In the genomic region with DNA sequence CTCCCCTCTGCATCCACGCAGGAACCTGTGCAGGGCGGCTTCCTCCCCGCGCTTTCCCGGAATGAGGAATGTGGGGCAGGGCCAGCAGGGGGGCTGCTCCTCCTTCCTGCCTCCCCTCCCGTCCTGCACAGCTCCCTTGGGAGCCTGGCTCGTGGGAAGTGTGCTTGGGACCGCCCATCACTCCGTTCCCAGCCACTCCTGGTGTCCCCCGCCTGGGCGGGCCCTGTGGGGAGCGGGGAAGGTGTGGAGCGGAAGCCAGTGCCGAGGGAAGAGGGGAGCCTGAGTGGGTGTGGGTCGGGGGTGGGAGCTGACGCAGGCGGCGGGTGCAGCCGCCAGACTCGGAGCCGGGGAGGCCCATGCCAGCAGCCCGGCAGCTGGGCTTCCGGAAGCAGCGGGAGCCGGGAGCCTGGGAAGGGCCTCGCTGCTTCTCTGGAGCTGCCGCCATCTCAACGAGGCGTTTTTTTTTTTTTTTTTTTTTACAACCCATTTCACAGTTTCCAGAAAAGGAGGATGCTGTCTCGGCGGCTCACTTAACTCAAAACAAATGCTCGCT, we compare ENCODE assay signal across 8 cellular contexts. TPM values are rescaled to one million over a fixed set of nuclear protein-coding genes. Genes with fewer than 3 reads are reported as not detected.
DNase-seq lines count a peak whose midpoint lies in the region; ATAC-seq and TF ChIP-seq lines count a peak whose summit lies in the region.

No MANE protein-coding gene starts in this region.

- no peaks in the 10 kb centered on the region for H3K27me3 ChIP-seq in transverse colon

- BruUV-seq in Calu3 (replicated peaks; lab: Mats Ljungman, UMichigan) (no TSS peak), OCI-LY7 (replicated peaks; lab: Mats Ljungman, UMichigan) (no TSS peak)

- TF ChIP-seq EP300 in transverse colon (IDR thresholded peaks at IDR 0.05; ENCODE audit: low read depth), result peak; percentile 41

- intact Hi-C loops in Calu3 (cut with micrococcal nuclease; ENCODE audit: unreplicated experiment), result no loop called here
- intact Hi-C loops in transverse colon (cut with DNase I; ENCODE audit: low total_unique reads), result no loop called here
- intact Hi-C loops in OCI-LY7 (cut with micrococcal nuclease; ENCODE audit: unreplicated experiment), result no loop called here

- no peaks in the 10 kb centered on the region for H3K9me3 Mint-ChIP-seq in Calu3 (ENCODE audit: low read depth, unreplicated experiment)
- H3K9me3 Mint-ChIP-seq in stimulated activated naive B cell treated with anti-CD40 and anti-IgM and Interleukin-4, amounts not matched to agents 10 μg/mL and 1 μg/mL and 100 μg/mL, for 72 hours, result no peaks in the 10 kb centered on the region
- no peaks in the 10 kb centered on the region for H3K9me3 Mint-ChIP-seq in stimulated activated naive CD8-positive, alpha-beta T cell treated with anti-CD3 and anti-CD28 coated beads, Interleukin-15, amount 100 ng/mL, for 72 hours

- in situ Hi-C loops in transverse colon (cut with MboI; ENCODE audit: low pct_ligation_motif_present in 1 of 4, low pct_unique_long_range_greater_than_20kb in 1 of 4, low sequenced_read_pairs in 3 of 4), result no loop called here

- no peak for TF ChIP-seq CTCF in Calu3 (IDR thresholded peaks at IDR 0.05; ENCODE audit: unreplicated experiment)
- TF ChIP-seq CTCF in transverse colon (IDR thresholded peaks at IDR 0.05), result no peak
- no peak for TF ChIP-seq CTCF in OCI-LY7 (conservative IDR thresholded peaks at IDR 0.05; ENCODE audit: low read length)

- CTCF ChIA-PET in Calu3 (lab: Charles Lee), result interaction anchor here (1.4 kb wide), 1 partner anchor 21 kb away, joined by 5 read pairs; no protein-coding TSS in a partner anchor
- CTCF ChIA-PET in OCI-LY7 (lab: Charles Lee; ENCODE audit: unreplicated experiment), result no interaction called here

- peak; percentile 28 for TF ChIP-seq POLR2A in transverse colon (IDR thresholded peaks at IDR 0.05)

- H3K9me3 ChIP-seq in transverse colon (no peaks in the 10 kb centered on the region), OCI-LY7 (ENCODE audit: low read length) (no peaks in the 10 kb centered on the region)

- H3K4me3 ChIP-seq in transverse colon (peak overlapping the region in 3 of 4 donors; percentile 9 to 28 (median 21)), OCI-LY7 (ENCODE audit: low read depth, low read length, poor library complexity, severe bottlenecking) (no peak overlapping the region)

- H3K36me3 Mint-ChIP-seq in Calu3 (ENCODE audit: insufficient read depth, unreplicated experiment), result peaks cover 14% of the 10 kb centered on the region
- no peaks in the 10 kb centered on the region for H3K36me3 Mint-ChIP-seq in stimulated activated naive B cell treated with anti-CD40 and anti-IgM and Interleukin-4, amounts not matched to agents 10 μg/mL and 1 μg/mL and 100 μg/mL, for 72 hours

- no peak overlapping the region for H3K27ac Mint-ChIP-seq in Calu3 (ENCODE audit: unreplicated experiment)
- H3K27ac Mint-ChIP-seq in stimulated activated naive B cell treated with anti-CD40 and anti-IgM and Interleukin-4, amounts not matched to agents 10 μg/mL and 1 μg/mL and 100 μg/mL, for 72 hours, result no peak overlapping the region
- H3K27ac Mint-ChIP-seq in stimulated activated naive CD8-positive, alpha-beta T cell treated with anti-CD3 and anti-CD28 coated beads, Interleukin-15, amount 100 ng/mL, for 72 hours, result no peak overlapping the region

- H3K27ac ChIP-seq in caudate nucleus (ENCODE audit: low read depth, low read length) (peak overlapping the region; percentile 60), transverse colon (peak overlapping the region; percentile 69 to 85 (median 82)), OCI-LY7 (ENCODE audit: low read depth, low read length, poor library complexity, severe bottlenecking) (no peak overlapping the region)

- no peak overlapping the region for H3K4me2 ChIP-seq in OCI-LY7 (ENCODE audit: low read length)

- WGBS in transverse colon (ENCODE audit: low coverage in 1 of 2), 2 donors, result 19% methylated on average over 32 of the region's 32 CpGs; no CpG with 5 or more reads in 1 of the 2 donors

- no peaks in the 10 kb centered on the region for H3K4me1 Mint-ChIP-seq in Calu3 (ENCODE audit: low read depth, unreplicated experiment)
- H3K4me1 Mint-ChIP-seq in stimulated activated naive B cell treated with anti-CD40 and anti-IgM and Interleukin-4, amounts not matched to agents 10 μg/mL and 1 μg/mL and 100 μg/mL, for 72 hours, result peaks cover 0 to 5% of the 10 kb centered on the region in 2 donors
- no peaks in the 10 kb centered on the region for H3K4me1 Mint-ChIP-seq in stimulated activated naive CD8-positive, alpha-beta T cell treated with anti-CD3 and anti-CD28 coated beads, Interleukin-15, amount 100 ng/mL, for 72 hours

- no peaks in the 10 kb centered on the region for H3K79me2 ChIP-seq in OCI-LY7 (ENCODE audit: insufficient read depth, low read depth, low read length)

- H3K36me3 ChIP-seq in transverse colon (no peaks in the 10 kb centered on the region), OCI-LY7 (ENCODE audit: insufficient read depth, low read length) (no peaks in the 10 kb centered on the region)

- POLR2A ChIA-PET in OCI-LY7 (lab: Charles Lee), result interaction anchor here (0.7 kb wide), 1 partner anchor 215 kb away, joined by 3 read pairs; no protein-coding TSS in a partner anchor

- H3K9me2 ChIP-seq in OCI-LY7 (ENCODE audit: insufficient read depth, low read length), result no peaks in the 10 kb centered on the region

- H3K27me3 Mint-ChIP-seq in Calu3 (ENCODE audit: unreplicated experiment), result peaks cover 7% of the 10 kb centered on the region
- H3K27me3 Mint-ChIP-seq in stimulated activated naive B cell treated with anti-CD40 and anti-IgM and Interleukin-4, amounts not matched to agents 10 μg/mL and 1 μg/mL and 100 μg/mL, for 72 hours, result peaks cover 0 to 15% of the 10 kb centered on the region in 2 donors
- peaks cover 22% of the 10 kb centered on the region for H3K27me3 Mint-ChIP-seq in stimulated activated naive CD8-positive, alpha-beta T cell treated with anti-CD3 and anti-CD28 coated beads, Interleukin-15, amount 100 ng/mL, for 72 hours

- H3K4me1 ChIP-seq in transverse colon (peaks cover 35 to 64% (median 53%) of the 10 kb centered on the region in 4 donors), OCI-LY7 (ENCODE audit: insufficient read depth, low read length, poor library complexity, severe bottlenecking) (no peaks in the 10 kb centered on the region)

- peak; percentile 68 for DNase-seq in Calu3
- peak; percentile 82 for DNase-seq in NCI-H2227 (lab: John Stamatoyannopoulos, UW; ENCODE audit: unreplicated experiment)
- DNase-seq in caudate nucleus (lab: John Stamatoyannopoulos, UW), result peak in 56 of 61 donors; percentile 12 to 91 (median 68)
- DNase-seq in left lobe of liver (ENCODE audit: low spot score), result no peak
- DNase-seq in transverse colon, result peak; percentile 82
- DNase-seq in OCI-LY7 (ENCODE audit: low spot score), result no peak
- DNase-seq in stimulated activated naive B cell treated with anti-CD40 and anti-IgM and Interleukin-4, amounts not matched to agents 10 μg/mL and 1 μg/mL and 100 μg/mL, for 72 hours, result no peak
- DNase-seq in stimulated activated naive CD8-positive, alpha-beta T cell treated with anti-CD3 and anti-CD28 coated beads, Interleukin-15, amount 100 ng/mL, for 72 hours, result no peak

- ATAC-seq in left lobe of liver, result peak; percentile 41
- ATAC-seq in stimulated activated naive B cell treated with anti-CD40 and anti-IgM and Interleukin-4, amounts not matched to agents 10 μg/mL and 1 μg/mL and 100 μg/mL, for 72 hours (replicated peaks), result no peak
- no peak for ATAC-seq in stimulated activated naive CD8-positive, alpha-beta T cell treated with anti-CD3 and anti-CD28 coated beads, Interleukin-15, amount 100 ng/mL, for 72 hours

- H3K4me3 Mint-ChIP-seq in Calu3 (ENCODE audit: low read depth, unreplicated experiment), result peak overlapping the region; percentile 41
- no peak overlapping the region for H3K4me3 Mint-ChIP-seq in stimulated activated naive B cell treated with anti-CD40 and anti-IgM and Interleukin-4, amounts not matched to agents 10 μg/mL and 1 μg/mL and 100 μg/mL, for 72 hours
- no peak overlapping the region for H3K4me3 Mint-ChIP-seq in stimulated activated naive CD8-positive, alpha-beta T cell treated with anti-CD3 and anti-CD28 coated beads, Interleukin-15, amount 100 ng/mL, for 72 hours

- H2AFZ ChIP-seq in OCI-LY7 (ENCODE audit: low read length), result no peak overlapping the region

- no peaks in the 10 kb centered on the region for H4K20me1 ChIP-seq in OCI-LY7 (ENCODE audit: insufficient read depth, low read length)

RNA-seq across cellular contexts. Expression of a gene that starts 24.2 kb away (rescaled TPM):
- total RNA-seq in Calu3 (2022) (0.17 and 0.27 TPM in 2 replicates), left lobe of liver (8.0 TPM), transverse colon (100 to 1,000 TPM in 1 of 4 donors, 10 to 100 TPM in 2, 1 to 10 TPM in 1; 8.7 to 133 (median 12.4) TPM), OCI-LY7 (2022) (5.5 and 5.7 TPM in 2 replicates)
- total RNA-seq in OCI-LY7 (2014; rRNA removed; shearing (Covaris generic)), result 1.4 and 5.2 TPM in 2 replicates

Comparison
In these comparisons a context has a peak if more than half of its experiments do, and no peak if none do; other contexts are left out.
1. DNase-seq: peak in Calu3 (single experiment), NCI-H2227 (single experiment), caudate nucleus (56 of 61) and transverse colon (single experiment); none in left lobe of liver (single experiment), OCI-LY7 (single experiment), stimulated activated naive B cell treated with anti-CD40 and anti-IgM and Interleukin-4, amounts not matched to agents 10 μg/mL and 1 μg/mL and 100 μg/mL, for 72 hours (single experiment) and stimulated activated naive CD8-positive, alpha-beta T cell treated with anti-CD3 and anti-CD28 coated beads, Interleukin-15, amount 100 ng/mL, for 72 hours (0 of 2).